ENCODE assay signal across 30 cellular contexts in genomic region chr11:133065847-133066485, GRCh38.
A peak's percentile ranks its signal among the peaks of the same experiment; 100 is the strongest.
DNase-seq lines count a peak whose midpoint lies in the region; FAIRE-seq and TF ChIP-seq lines count a peak whose summit lies in the region.
"Had no signal": no experiment of that assay in that cellular context is flagged by ENCODE, and none has a peak within 500 bp of the region (broad histone marks: within the 10 kb centered on the region; RNA-seq: fewer than 3 reads in every experiment).

No MANE protein-coding gene starts in this region.

- no peaks in the 10 kb centered on the region for H4K20me1 ChIP-seq in H1 (replicated peaks in 1 of 2; ENCODE audit: control insufficient read depth in 1 of 2, insufficient read depth in 2 of 2, low read length in 2 of 2)

- no peak overlapping the region for H3K18ac ChIP-seq in H1 (ENCODE audit: extremely low read depth, low read length)

- no peak overlapping the region for H2AK5ac ChIP-seq in H1 (ENCODE audit: low read depth, low read length)

- H3K14ac ChIP-seq in H1 (ENCODE audit: insufficient read length) = no peak overlapping the region

- H3K27me3 Mint-ChIP-seq in type B pancreatic cell = peaks cover 65% of the 10 kb centered on the region

- no peak overlapping the region for H3K4me2 ChIP-seq in H1 (ENCODE audit: insufficient read depth in 1 of 2, low read depth in 2 of 2, low read length in 2 of 2)

- peaks cover 2 to 21% (median 12%) of the 10 kb centered on the region in 4 experiments for H3K4me1 ChIP-seq in H1 (replicated peaks in 1 of 4; ENCODE audit: control insufficient read depth in 3 of 4, insufficient read depth in 4 of 4, low read length in 3 of 4)
- H3K4me1 ChIP-seq: adrenal gland, parathyroid adenoma had no signal

- no peak overlapping the region for H4K91ac ChIP-seq in H1 (replicated peaks; ENCODE audit: insufficient read length, low read length)

- peak; percentile 76 for DNase-seq in EH (ENCODE audit: low read depth)
- DNase-seq in HS-5 (ENCODE audit: low read depth) = peak; percentile 15
- no peak for DNase-seq in H1 (ENCODE audit: low read depth in 1 of 2, low spot score in 2 of 2)
- DNase-seq in type B pancreatic cell (ENCODE audit: extremely low spot score, unreplicated experiment) = no peak
- no peak for DNase-seq in nucleus accumbens (lab: John Stamatoyannopoulos, UW)
- no peak for DNase-seq in NCI-H774 (lab: John Stamatoyannopoulos, UW)
- no peak for DNase-seq in D721Med (ENCODE audit: insufficient read length, low spot score)
- DNase-seq: activated B cell treated with CpG ODN at 0.5 μM for 24 hours; activated CD8-positive, alpha-beta memory T cell treated with anti-CD3 and anti-CD28 coated beads, Interleukin-2, amount 10 ng/mL, durations not matched to agents 7 days and 5 days; activated naive CD4-positive, alpha-beta T cell treated with anti-CD3 and anti-CD28 coated beads for 36 hours; adrenal gland; AML-193; brain microvascular endothelial cell; CD4-positive, alpha-beta T cell; hypothalamus; Kasumi-1; left ventricle myocardium inferior; mesendoderm; naive B cell; NCI-H1105; NCI-H187 treated with DMSO at 0.1 percent for 48 hours; NCI-H526 treated with DMSO at 0.1 percent for 48 hours; SIG-M5; spleen had no signal

- H3K36me3 Mint-ChIP-seq in type B pancreatic cell = no peaks in the 10 kb centered on the region
- H3K36me3 Mint-ChIP-seq: activated CD8-positive, alpha-beta memory T cell treated with anti-CD3 and anti-CD28 coated beads, Interleukin-2, amount 10 ng/mL, durations not matched to agents 7 days and 5 days had no signal

- no peak overlapping the region for H2BK20ac ChIP-seq in H1 (ENCODE audit: low read length)

- H3K27me3 ChIP-seq in H1 (replicated peaks in 1 of 4; ENCODE audit: control insufficient read depth in 3 of 4, extremely low read depth in 1 of 4, insufficient read depth in 3 of 4, low read length in 3 of 4) = peaks cover 0 to 4% (median 0%) of the 10 kb centered on the region in 4 experiments; a peak in 1 of 7 replicates
- H3K27me3 ChIP-seq: adrenal gland, brain microvascular endothelial cell, upper lobe of left lung had no signal

- H3K4me1 Mint-ChIP-seq in type B pancreatic cell (ENCODE audit: unreplicated experiment) = peaks cover 8% of the 10 kb centered on the region
- H3K4me1 Mint-ChIP-seq: activated B cell treated with CpG ODN at 0.5 μM for 24 hours, naive B cell had no signal

- H3K4me3 ChIP-seq in H1 (ENCODE audit: extremely low read depth in 1 of 4, insufficient read depth in 2 of 4, low read depth in 3 of 4, low read length in 4 of 4) = no peak overlapping the region
- H3K4me3 ChIP-seq: adrenal gland, GM12878, spleen, upper lobe of left lung had no signal

- CTCF ChIA-PET in H1 (lab: Charles Lee; ENCODE audit: partially characterized antibody) = no interaction called here

- TF ChIP-seq CTCF in H1 (IDR thresholded peaks at IDR 0.05; ENCODE audit: control extremely low read depth in 1 of 3, insufficient read depth in 1 of 3, low read depth in 1 of 3, low read length in 3 of 3) (no peak), type B pancreatic cell (conservative IDR thresholded peaks at IDR 0.05) (no peak), D721Med (IDR thresholded peaks at IDR 0.05; ENCODE audit: insufficient read depth, missing control alignments) (no peak)

- no peak for TF ChIP-seq RAD21 in H1 (IDR thresholded peaks at IDR 0.05 in 1 of 2, conservative IDR thresholded peaks at IDR 0.05 in 1 of 2; ENCODE audit: low read depth in 2 of 2, low read length in 2 of 2)

- no peaks in the 10 kb centered on the region for H3K9me3 Mint-ChIP-seq in type B pancreatic cell
- H3K9me3 Mint-ChIP-seq: activated B cell treated with CpG ODN at 0.5 μM for 24 hours; activated naive CD4-positive, alpha-beta T cell treated with anti-CD3 and anti-CD28 coated beads for 36 hours; activated T-helper 1 cell treated with anti-CD3 and anti-CD28 coated beads, Interleukin-12 subunit alpha, Interleukin-12 subunit beta, Interleukin-2, Interleukin-4 antibody, amounts not matched to agents 30 ng/mL and 10 ng/mL and 1 ng/mL, durations not matched to agents 14 hours and 24 hours and 36 hours; CD4-positive, alpha-beta T cell had no signal

- H3K4ac ChIP-seq in H1 (replicated peaks; ENCODE audit: insufficient read length, low read depth, low read length) = no peak overlapping the region

- H3K9ac ChIP-seq in H1 (replicated peaks in 1 of 4; ENCODE audit: extremely low read depth in 1 of 4, low read depth in 3 of 4, low read length in 3 of 4) = no peak overlapping the region
- H3K9ac ChIP-seq: parathyroid adenoma had no signal

- H3K36me3 ChIP-seq in H1 (ENCODE audit: control insufficient read depth in 2 of 4, insufficient read depth in 4 of 4, low read length in 3 of 4) = no peaks in the 10 kb centered on the region
- H3K36me3 ChIP-seq: adrenal gland, brain microvascular endothelial cell, left ventricle myocardium inferior, spleen, upper lobe of left lung had no signal

- H2BK12ac ChIP-seq in H1 (ENCODE audit: low read depth, low read length) = peak overlapping the region; percentile 69; the same call in 1 of the 2 replicates

- TF ChIP-seq POLR2A in H1 (IDR thresholded peaks at IDR 0.05; ENCODE audit: control extremely low read depth in 1 of 2, low read depth in 2 of 2, low read length in 2 of 2) = no peak

- no peak for FAIRE-seq in H1 (lab: Jason Lieb, UNC)
- FAIRE-seq in D721Med (lab: Jason Lieb, UNC) = no peak
- FAIRE-seq: GM12878, HepG2 had no signal

- TF ChIP-seq EP300 in H1 (IDR thresholded peaks at IDR 0.05; ENCODE audit: borderline replicate concordance in 1 of 2, low read depth in 2 of 2, low read length in 2 of 2) = no peak

- no peaks in the 10 kb centered on the region for H3K79me2 ChIP-seq in H1 (ENCODE audit: control insufficient read depth in 1 of 2, insufficient read depth in 2 of 2, low read length in 2 of 2)
- H3K79me2 ChIP-seq: parathyroid adenoma had no signal

- H2AFZ ChIP-seq in H1 (ENCODE audit: low read length) = no peak overlapping the region
- H2AFZ ChIP-seq: parathyroid adenoma had no signal

- H2BK5ac ChIP-seq in H1 (ENCODE audit: low read depth, low read length) = no peak overlapping the region

- no peaks in the 10 kb centered on the region for H3K79me1 ChIP-seq in H1 (ENCODE audit: low read depth, low read length)

- POLR2A ChIA-PET in H1 (lab: Charles Lee; ENCODE audit: partially characterized antibody) = no interaction called here

- H3K56ac ChIP-seq in H1 (replicated peaks; ENCODE audit: insufficient read length, low read depth, low read length) = no peak overlapping the region

- H3K4me3 Mint-ChIP-seq in type B pancreatic cell = peak overlapping the region; percentile 17
- H3K4me3 Mint-ChIP-seq: activated B cell treated with CpG ODN at 0.5 μM for 24 hours; activated CD8-positive, alpha-beta memory T cell treated with anti-CD3 and anti-CD28 coated beads, Interleukin-2, amount 10 ng/mL, durations not matched to agents 7 days and 5 days; activated naive CD4-positive, alpha-beta T cell treated with anti-CD3 and anti-CD28 coated beads for 36 hours; activated T-helper 1 cell treated with anti-CD3 and anti-CD28 coated beads, Interleukin-12 subunit alpha, Interleukin-12 subunit beta, Interleukin-2, Interleukin-4 antibody, amounts not matched to agents 30 ng/mL and 10 ng/mL and 1 ng/mL, durations not matched to agents 14 hours and 24 hours and 36 hours; CD4-positive, alpha-beta T cell; naive B cell had no signal

- H3K27ac ChIP-seq in H1 (ENCODE audit: low read depth, low read length) = no peak overlapping the region
- H3K27ac ChIP-seq: adrenal gland, brain microvascular endothelial cell, HL-60, left ventricle myocardium inferior, parathyroid adenoma, spleen, upper lobe of left lung had no signal

- peak overlapping the region; percentile 40; the same call in 1 of the 2 replicates for H2BK15ac ChIP-seq in H1 (ENCODE audit: low read length)

- no peak overlapping the region for H4K5ac ChIP-seq in H1 (ENCODE audit: insufficient read length, low read depth, low read length)

- no peak overlapping the region for H2BK120ac ChIP-seq in H1 (replicated peaks; ENCODE audit: low read depth, low read length)

- no peaks in the 10 kb centered on the region for H3K9me3 ChIP-seq in H1 (ENCODE audit: insufficient read depth in 2 of 2, low read depth in 1 of 2, low read length in 1 of 2)
- H3K9me3 ChIP-seq: adrenal gland, left ventricle myocardium inferior, spleen, upper lobe of left lung had no signal

- WGBS in H1 (ENCODE audit: extremely low coverage in 1 of 2, insufficient coverage in 1 of 2, insufficient read length in 1 of 2, insufficient replicate concordance in 2 of 2, low coverage in 1 of 2, low lambda C conversion rate in 2 of 2, missing lambda C conversion rate in 1 of 2), 2 experiments = 93% methylated on average over 13 of the region's 13 CpGs; no CpG with 5 or more reads in 1 of the 2 experiments

- no peak overlapping the region for H3K27ac Mint-ChIP-seq in type B pancreatic cell
- H3K27ac Mint-ChIP-seq: activated B cell treated with CpG ODN at 0.5 μM for 24 hours; activated CD8-positive, alpha-beta memory T cell treated with anti-CD3 and anti-CD28 coated beads, Interleukin-2, amount 10 ng/mL, durations not matched to agents 7 days and 5 days; activated naive CD4-positive, alpha-beta T cell treated with anti-CD3 and anti-CD28 coated beads for 36 hours; activated T-helper 1 cell treated with anti-CD3 and anti-CD28 coated beads, Interleukin-12 subunit alpha, Interleukin-12 subunit beta, Interleukin-2, Interleukin-4 antibody, amounts not matched to agents 30 ng/mL and 10 ng/mL and 1 ng/mL, durations not matched to agents 14 hours and 24 hours and 36 hours; CD4-positive, alpha-beta T cell had no signal

- H3K23me2 ChIP-seq in H1 (ENCODE audit: low read depth, low read length) = peaks cover 6% of the 10 kb centered on the region

- H3K23ac ChIP-seq in H1 (ENCODE audit: insufficient read length) = no peak overlapping the region

- H4K8ac ChIP-seq in H1 (ENCODE audit: extremely low read depth, insufficient read depth, low read length) = no peak overlapping the region

TF ChIP-seq in H1, 55 proteins besides CTCF, POLR2A, EP300 and RAD21 (continues in another document):
- TF ChIP-seq CBX8 (IDR thresholded peaks at IDR 0.05; ENCODE audit: borderline replicate concordance, low read depth, low read length) (no peak), JUN (IDR thresholded peaks at IDR 0.05; ENCODE audit: low read depth, low read length) (no peak), PHF8 (conservative IDR thresholded peaks at IDR 0.05; ENCODE audit: low read depth, low read length) (no peak), TBP (IDR thresholded peaks at IDR 0.05; ENCODE audit: low read depth, low read length) (no peak), SIX5 (IDR thresholded peaks at IDR 0.05; ENCODE audit: low read depth, low read length) (no peak), CHD2 (IDR thresholded peaks at IDR 0.05; ENCODE audit: low read length) (no peak), NRF1 (IDR thresholded peaks at IDR 0.05; ENCODE audit: low read depth, low read length) (no peak)

Comparison
In these comparisons a context has a peak if more than half of its experiments do, and no peak if none do; other contexts are left out.
1. DNase-seq: peak in EH (single experiment) and HS-5 (single experiment); none in H1 (0 of 2), type B pancreatic cell (single experiment), nucleus accumbens (0 of 56), NCI-H774 (single experiment) and D721Med (single experiment).